In the genomic region with DNA sequence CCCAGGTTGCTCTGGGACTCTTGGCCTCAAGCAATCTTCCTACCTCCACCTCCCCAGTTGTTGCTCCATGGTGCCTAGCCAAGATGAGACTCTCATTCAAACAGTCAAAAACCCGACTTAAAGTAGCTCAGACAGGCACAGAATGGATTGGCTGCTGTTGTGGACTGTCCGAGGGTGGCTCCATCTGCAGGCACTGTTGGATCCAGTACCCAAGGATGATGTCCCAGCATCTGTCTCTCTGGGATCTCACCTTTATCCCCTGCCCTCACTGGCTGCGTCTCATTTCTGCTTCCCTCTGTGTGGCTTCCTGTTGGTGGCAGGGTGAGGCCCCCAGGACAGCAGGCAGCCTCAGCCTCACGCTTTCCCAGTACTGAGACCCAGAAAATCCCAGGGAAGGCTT, we compare ENCODE assay signal across 4 cellular contexts. TPM values are rescaled to one million over a fixed set of nuclear protein-coding genes. Genes with fewer than 3 reads are reported as not detected.
"Had no signal": no experiment of that assay in that cellular context is flagged by ENCODE, and none has a peak within 500 bp of the region (broad histone marks: within the 10 kb centered on the region; RNA-seq: fewer than 3 reads in every experiment).

No MANE protein-coding gene starts in this region.

RNA-seq across cellular contexts. Expression of gene FKBP6, which starts 48.3 kb away (rescaled TPM):
- total RNA-seq: HT-29, HT1080, IMR-90 had no signal
- polyA plus RNA-seq: IgD-negative memory B cell, IMR-90 had no signal

RNA-seq across cellular contexts. Expression of gene TRIM50, which starts 48.4 kb away (rescaled TPM):
- total RNA-seq: HT-29, HT1080, IMR-90 had no signal
- polyA plus RNA-seq: IgD-negative memory B cell, IMR-90 had no signal

RNA-seq across cellular contexts. Expression of gene FZD9, which starts 57.3 kb away (rescaled TPM):
- total RNA-seq: HT-29, HT1080 had no signal
- polyA plus RNA-seq: IgD-negative memory B cell had no signal
